ENCODE assay signal across 22 cellular contexts in the genomic region with DNA sequence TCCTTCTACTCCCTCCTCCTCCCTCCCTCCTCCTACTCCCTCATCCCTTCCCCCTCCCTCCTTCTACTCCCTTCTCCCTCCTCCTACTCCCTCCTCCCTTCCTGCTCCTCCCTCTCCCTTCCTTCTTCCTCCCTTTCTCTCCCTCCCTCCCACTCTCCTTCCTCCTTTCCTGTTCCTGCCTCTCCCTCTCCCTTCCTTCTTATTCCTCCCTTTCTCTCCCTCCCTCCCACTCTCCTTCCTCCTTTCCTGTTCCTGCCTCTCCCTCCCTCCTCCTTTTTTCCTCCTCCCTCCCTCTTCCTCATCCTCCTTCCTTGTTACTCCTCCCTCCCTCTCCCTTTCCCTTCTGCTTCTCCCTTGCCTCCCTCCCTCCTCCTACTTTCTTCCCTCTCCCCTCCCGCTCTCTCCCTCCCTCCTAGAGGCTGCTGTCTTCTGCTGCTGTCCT. TPM values are rescaled to one million over a fixed set of nuclear protein-coding genes. Genes with fewer than 3 reads are reported as not detected.
DNase-seq lines count a peak whose midpoint lies in the region; ATAC-seq, FAIRE-seq and TF ChIP-seq lines count a peak whose summit lies in the region.
"Had no signal": no experiment of that assay in that cellular context is flagged by ENCODE, and none has a peak within 500 bp of the region (broad histone marks: within the 10 kb centered on the region; RNA-seq: fewer than 3 reads in every experiment).

No MANE protein-coding gene starts in this region.

- no peak overlapping the region for H3K4ac ChIP-seq in H1 (replicated peaks; ENCODE audit: insufficient read length, low read depth, low read length)

- no peak overlapping the region for H4K5ac ChIP-seq in H1 (ENCODE audit: insufficient read length, low read depth, low read length)

- H3K4me3 Mint-ChIP-seq in GM23338 (no peak overlapping the region), neural progenitor cell (no peak overlapping the region)
- H3K4me3 Mint-ChIP-seq: B cell; CD4-positive, CD25-positive, alpha-beta regulatory T cell; CD8-positive, alpha-beta T cell had no signal

- no peak for FAIRE-seq in H1 (lab: Jason Lieb, UNC)
- FAIRE-seq: A204.1, GM12891, GM18507 had no signal

- H3K9me3 ChIP-seq in H1 (ENCODE audit: insufficient read depth in 2 of 2, low read depth in 1 of 2, low read length in 1 of 2) (no peaks in the 10 kb centered on the region), neural progenitor cell (ENCODE audit: low read depth) (no peaks in the 10 kb centered on the region), adrenal gland (replicated peaks in 1 of 3) (no peaks in the 10 kb centered on the region)
- H3K9me3 ChIP-seq: BLaER1, Caco-2, HAP-1 had no signal

- H3K14ac ChIP-seq in H1 (ENCODE audit: insufficient read length): no peak overlapping the region

- H3K23ac ChIP-seq in H1 (ENCODE audit: insufficient read length): no peak overlapping the region

- peak overlapping the region; percentile 66 for H2BK5ac ChIP-seq in H1 (ENCODE audit: low read depth, low read length)

- TF ChIP-seq POLR2A in H1 (IDR thresholded peaks at IDR 0.05; ENCODE audit: control extremely low read depth in 1 of 2, low read depth in 2 of 2, low read length in 2 of 2) (no peak), adrenal gland (IDR thresholded peaks at IDR 0.05) (no peak)

- TF ChIP-seq EP300 in H1 (IDR thresholded peaks at IDR 0.05; ENCODE audit: borderline replicate concordance in 1 of 2, low read depth in 2 of 2, low read length in 2 of 2): no peak

- peaks cover 20% of the 10 kb centered on the region for H3K4me1 Mint-ChIP-seq in GM23338
- H3K4me1 Mint-ChIP-seq in neural progenitor cell: peaks cover 35% of the 10 kb centered on the region
- H3K4me1 Mint-ChIP-seq: B cell had no signal

- no peak overlapping the region; the same call in 1 of the 2 replicates for H3K4me2 ChIP-seq in GM23338
- peak overlapping the region; percentile 8 to 41; a peak in 3 of 4 replicates for H3K4me2 ChIP-seq in H1 (ENCODE audit: insufficient read depth in 1 of 2, low read depth in 2 of 2, low read length in 2 of 2)
- no peak overlapping the region for H3K4me2 ChIP-seq in neural progenitor cell
- H3K4me2 ChIP-seq: BLaER1 had no signal

- H3K27me3 ChIP-seq in GM23338 (ENCODE audit: insufficient read depth) (no peaks in the 10 kb centered on the region), H1 (replicated peaks in 1 of 4; ENCODE audit: control insufficient read depth in 3 of 4, extremely low read depth in 1 of 4, insufficient read depth in 3 of 4, low read length in 3 of 4) (no peaks in the 10 kb centered on the region; a peak in 2 of 7 replicates), neural progenitor cell (no peaks in the 10 kb centered on the region), adrenal gland (no peaks in the 10 kb centered on the region)
- H3K27me3 ChIP-seq: BLaER1 had no signal

- H4K8ac ChIP-seq in H1 (ENCODE audit: extremely low read depth, insufficient read depth, low read length): no peak overlapping the region

- no peak overlapping the region for H2BK15ac ChIP-seq in H1 (ENCODE audit: low read length)

- H3F3A ChIP-seq in GM23338 (replicated peaks; ENCODE audit: low read depth) (no peaks in the 10 kb centered on the region), neural progenitor cell (ENCODE audit: low read depth) (no peaks in the 10 kb centered on the region)

- H2BK20ac ChIP-seq in H1 (ENCODE audit: low read length): no peak overlapping the region

- H3K36me3 Mint-ChIP-seq in GM23338 (ENCODE audit: low read depth) (no peaks in the 10 kb centered on the region; the same call in 2 of the 3 replicates), neural progenitor cell (no peaks in the 10 kb centered on the region)
- H3K36me3 Mint-ChIP-seq: CD4-positive, CD25-positive, alpha-beta regulatory T cell; CD8-positive, alpha-beta T cell had no signal

- H3K79me1 ChIP-seq in H1 (ENCODE audit: low read depth, low read length): no peaks in the 10 kb centered on the region; the same call in 1 of the 2 replicates

- POLR2A ChIA-PET in H1 (lab: Charles Lee; ENCODE audit: partially characterized antibody): interaction anchor here (1.0 kb wide), 1 partner anchor 39 kb away, joined by 3 read pairs; no protein-coding TSS in a partner anchor

- H3K27ac ChIP-seq in GM23338 (ENCODE audit: low read depth) (no peak overlapping the region), H1 (ENCODE audit: low read depth, low read length) (no peak overlapping the region), neural progenitor cell (no peak overlapping the region), adrenal gland (no peak overlapping the region)
- H3K27ac ChIP-seq: 22Rv1, BLaER1, C4-2B had no signal

- TF ChIP-seq CTCF in GM23338 (conservative IDR thresholded peaks at IDR 0.05; ENCODE audit: low read depth in 2 of 2) (no peak), H1 (IDR thresholded peaks at IDR 0.05; ENCODE audit: control extremely low read depth in 1 of 3, insufficient read depth in 1 of 3, low read depth in 1 of 3, low read length in 3 of 3) (no peak), neural progenitor cell (IDR thresholded peaks at IDR 0.05) (no peak), adrenal gland (IDR thresholded peaks at IDR 0.05) (no peak)

- TF ChIP-seq RAD21 in H1 (IDR thresholded peaks at IDR 0.05 in 1 of 2, conservative IDR thresholded peaks at IDR 0.05 in 1 of 2; ENCODE audit: low read depth in 2 of 2, low read length in 2 of 2): no peak

- H4K91ac ChIP-seq in H1 (replicated peaks; ENCODE audit: insufficient read length, low read length): peak overlapping the region; percentile 46

- H2AFZ ChIP-seq in GM23338 (peak overlapping the region; percentile 85; the same call in 1 of the 2 replicates), H1 (ENCODE audit: low read length) (no peak overlapping the region), neural progenitor cell (replicated peaks) (no peak overlapping the region)

- no peak overlapping the region for H3K56ac ChIP-seq in H1 (replicated peaks; ENCODE audit: insufficient read length, low read depth, low read length)

- H3K4me3 ChIP-seq in GM23338: no peak overlapping the region
- H3K4me3 ChIP-seq in H1 (ENCODE audit: extremely low read depth in 1 of 4, insufficient read depth in 2 of 4, low read depth in 3 of 4, low read length in 4 of 4): no peak overlapping the region
- no peak overlapping the region for H3K4me3 ChIP-seq in neural progenitor cell
- no peak overlapping the region for H3K4me3 ChIP-seq in adrenal gland
- H3K4me3 ChIP-seq: BLaER1, HAP-1 had no signal

- peaks cover 4% of the 10 kb centered on the region; the same call in 1 of the 2 replicates for H3K4me1 ChIP-seq in GM23338 (ENCODE audit: insufficient read depth)
- peaks cover 0 to 11% (median 1%) of the 10 kb centered on the region in 4 experiments; a peak in 4 of 7 replicates for H3K4me1 ChIP-seq in H1 (replicated peaks in 1 of 4; ENCODE audit: control insufficient read depth in 3 of 4, insufficient read depth in 4 of 4, low read length in 3 of 4)
- H3K4me1 ChIP-seq in neural progenitor cell: no peaks in the 10 kb centered on the region
- no peaks in the 10 kb centered on the region for H3K4me1 ChIP-seq in adrenal gland (replicated peaks in 1 of 2)
- H3K4me1 ChIP-seq: Caco-2, HAP-1 had no signal

- CTCF ChIA-PET in H1 (lab: Charles Lee; ENCODE audit: partially characterized antibody): interaction anchor here (2.8 kb wide), 1 partner anchor 9 kb away, joined by 16 read pairs; no protein-coding TSS in a partner anchor

- intact Hi-C loops in adrenal gland (cut with DNase I): no loop called here

- H2AK5ac ChIP-seq in H1 (ENCODE audit: low read depth, low read length): peak overlapping the region; percentile 75; the same call in 1 of the 2 replicates

- H3K79me2 ChIP-seq in GM23338 (replicated peaks; ENCODE audit: insufficient read depth) (no peaks in the 10 kb centered on the region), H1 (ENCODE audit: control insufficient read depth in 1 of 2, insufficient read depth in 2 of 2, low read length in 2 of 2) (no peaks in the 10 kb centered on the region), neural progenitor cell (ENCODE audit: low read depth) (no peaks in the 10 kb centered on the region)

- ATAC-seq in GM23338: no peak
- ATAC-seq: CD8-positive, alpha-beta T cell had no signal

- DNase-seq in GM23338 (ENCODE audit: low spot score) (no peak), NCI-H69 (lab: John Stamatoyannopoulos, UW) (peak; percentile 43), H1 (ENCODE audit: low read depth in 1 of 2, low spot score in 2 of 2) (no peak), neural progenitor cell (ENCODE audit: low spot score) (no peak), NCI-H524 treated with DMSO at 0.1 percent for 48 hours (lab: John Stamatoyannopoulos, UW) (no peak), adrenal gland (no peak), amygdala (lab: John Stamatoyannopoulos, UW) (no peak)
- no peak for DNase-seq in stimulated activated CD4-positive, alpha-beta T cell treated with anti-CD3 and anti-CD28 coated beads, Interleukin-2, amount 100 ng/mL, for 24 hours
- DNase-seq: Caco-2; CD4-positive, CD25-positive, alpha-beta regulatory T cell; DMS153; DND-41; GDM1 had no signal

- H3K18ac ChIP-seq in H1 (ENCODE audit: extremely low read depth, low read length): no peak overlapping the region

- H3K27ac Mint-ChIP-seq in GM23338: no peak overlapping the region
- peak overlapping the region; percentile 78 for H3K27ac Mint-ChIP-seq in neural progenitor cell
- H3K27ac Mint-ChIP-seq: B cell; CD8-positive, alpha-beta T cell had no signal

- WGBS in H1 (ENCODE audit: extremely low coverage in 1 of 2, insufficient coverage in 1 of 2, insufficient read length in 1 of 2, insufficient replicate concordance in 2 of 2, low coverage in 1 of 2, low lambda C conversion rate in 2 of 2, missing lambda C conversion rate in 1 of 2), 2 experiments: 57% methylated on average over 1 of the region's 1 CpG; no CpG with 5 or more reads in 1 of the 2 experiments
- 84 to 100% (median 96%) methylated on average over 1 of the region's 1 CpG for WGBS in adrenal gland, 4 donors

- peaks cover 3% of the 10 kb centered on the region; the same call in 1 of the 2 replicates for H3K23me2 ChIP-seq in H1 (ENCODE audit: low read depth, low read length)

- H3K9ac ChIP-seq in H1 (replicated peaks in 1 of 4; ENCODE audit: extremely low read depth in 1 of 4, low read depth in 3 of 4, low read length in 3 of 4) (no peak overlapping the region), neural progenitor cell (no peak overlapping the region)
- H3K9ac ChIP-seq: BLaER1 had no signal

- no peaks in the 10 kb centered on the region for H3K36me3 ChIP-seq in GM23338 (ENCODE audit: insufficient read depth)
- H3K36me3 ChIP-seq in H1 (ENCODE audit: control insufficient read depth in 2 of 4, insufficient read depth in 4 of 4, low read length in 3 of 4): no peaks in the 10 kb centered on the region
- H3K36me3 ChIP-seq in neural progenitor cell: no peaks in the 10 kb centered on the region
- no peaks in the 10 kb centered on the region for H3K36me3 ChIP-seq in adrenal gland (replicated peaks in 1 of 2)
- H3K36me3 ChIP-seq: BLaER1, HAP-1 had no signal

- peaks cover 4% of the 10 kb centered on the region for H3K27me3 Mint-ChIP-seq in GM23338 (ENCODE audit: insufficient read depth, low read depth, poor library complexity)
- peaks cover 2% of the 10 kb centered on the region for H3K27me3 Mint-ChIP-seq in neural progenitor cell (ENCODE audit: insufficient read depth, low read depth)

- H3K9me3 Mint-ChIP-seq in GM23338 (no peaks in the 10 kb centered on the region), neural progenitor cell (no peaks in the 10 kb centered on the region)
- H3K9me3 Mint-ChIP-seq: CD4-positive, CD25-positive, alpha-beta regulatory T cell; CD8-positive, alpha-beta T cell had no signal

- no peaks in the 10 kb centered on the region for H3K9me2 ChIP-seq in GM23338 (ENCODE audit: insufficient read depth)

- H2BK12ac ChIP-seq in H1 (ENCODE audit: low read depth, low read length): peak overlapping the region; percentile 87; the same call in 1 of the 2 replicates

- no peak overlapping the region for H2BK120ac ChIP-seq in H1 (replicated peaks; ENCODE audit: low read depth, low read length)

- H4K20me1 ChIP-seq in GM23338 (replicated peaks; ENCODE audit: insufficient read depth) (no peaks in the 10 kb centered on the region), H1 (replicated peaks in 1 of 2; ENCODE audit: control insufficient read depth in 1 of 2, insufficient read depth in 2 of 2, low read length in 2 of 2) (no peaks in the 10 kb centered on the region), neural progenitor cell (ENCODE audit: low read depth) (no peaks in the 10 kb centered on the region)
- H4K20me1 ChIP-seq: BLaER1 had no signal

RNA-seq across cellular contexts. Expression of a gene that starts 41.2 kb away (rescaled TPM):
- total RNA-seq in GM23338 (2014; rRNA removed; shearing (Covaris generic)): 1.8 and 2.0 TPM in 2 replicates
- 0.06 and 0.07 TPM in 2 replicates for polyA plus RNA-seq in GM23338 (2016; fragmentation: Nextera tagmentation; extraction: Ambion mirVana)
- total RNA-seq in H1 (2021; fragmentation: NEBNext Ultra II Directional; extraction: Animal tissue kit (Norgen Biotek cat#: 25700)): 0.78 and 1.1 TPM in 2 replicates
- polyA plus RNA-seq in H1 (2011; rRNA removed): 1.5 and 2.2 TPM in 2 replicates
- polyA plus RNA-seq in H1 (2011; cell fraction: cytosol; rRNA removed): 2.0 TPM
- 3.0 TPM for polyA plus RNA-seq in H1 (2011; cell fraction: nucleus; rRNA removed)
- polyA plus RNA-seq in H1 (2012, experiment 1 of 2): 1.4 to 2.0 TPM (median 1.9 TPM) in 4 replicates
- polyA plus RNA-seq in H1 (2012, experiment 2 of 2): 0.67 TPM
- 0.41 TPM for polyA plus RNA-seq in H1 (2013, experiment 1 of 2)
- 0.50 TPM for polyA plus RNA-seq in H1 (2013, experiment 2 of 2)
- polyA minus RNA-seq in H1 (2011; rRNA and poly(A)+ RNA removed): 1.9 and 2.1 TPM in 2 replicates
- 0.95 TPM for polyA minus RNA-seq in H1 (2011; cell fraction: cytosol; rRNA and poly(A)+ RNA removed)
- 1.2 TPM for polyA minus RNA-seq in H1 (2011; cell fraction: nucleus; rRNA and poly(A)+ RNA removed)
- total RNA-seq in neural progenitor cell (ENCODE audit: low replicate concordance): 1.4 and 2.7 TPM in 2 replicates
- total RNA-seq in adrenal gland: 1 to 10 TPM in 5 of 8 donors, under 1 TPM in 3; 0.42 to 2.9 (median 1.6) TPM
- polyA plus RNA-seq in adrenal gland: 1 to 10 TPM in 1 of 3 donors, under 1 TPM in 2; 0.18 to 1.1 (median 0.64) TPM
- total RNA-seq: B cell; CD8-positive, alpha-beta T cell had no signal
- polyA plus RNA-seq: CD4-positive, CD25-positive, alpha-beta regulatory T cell had no signal

Comparison
In these comparisons a context has a peak if more than half of its experiments do, and no peak if none do; other contexts are left out.
1. H3K4me2 ChIP-seq: peak in H1 (2 of 2); none in GM23338 (single experiment) and neural progenitor cell (single experiment).